12 cellular contexts compared by ENCODE assay signal in the genomic region with DNA sequence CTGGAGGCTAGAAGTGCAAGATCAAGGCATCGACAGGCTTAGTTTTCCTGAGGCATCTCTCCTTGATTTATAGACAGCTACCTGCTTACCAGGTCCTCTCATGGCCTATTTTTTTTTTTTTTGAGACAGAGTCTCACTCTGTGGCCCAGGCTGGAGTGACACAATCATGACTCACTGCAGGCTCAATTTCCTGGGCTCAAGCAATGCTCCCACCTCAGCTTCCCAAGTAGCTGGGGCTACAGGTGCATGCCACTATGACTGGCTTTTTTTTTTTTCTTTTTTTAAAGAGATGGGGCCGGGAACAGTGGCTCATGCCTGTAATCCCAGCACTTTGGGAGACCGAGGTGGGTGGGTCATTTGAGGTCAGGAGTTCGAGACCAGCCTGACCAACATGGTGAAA. TPM values are rescaled to one million over a fixed set of nuclear protein-coding genes. Genes with fewer than 3 reads are reported as not detected.
"Had no signal": no experiment of that assay in that cellular context is flagged by ENCODE, and none has a peak within 500 bp of the region (broad histone marks: within the 10 kb centered on the region; RNA-seq: fewer than 3 reads in every experiment).

No MANE protein-coding gene starts in this region.

RNA-seq across cellular contexts. Expression of a gene that starts 10.8 kb away (rescaled TPM):
- total RNA-seq: colonic mucosa; left ventricle myocardium inferior; lower lobe of right lung; natural killer cell treated with Interleukin-12 subunit alpha and Interleukin-12 subunit beta and Interleukin-15 and Interleukin-18, amount 100 ng/mL, for 72 hours; thoracic aorta; transverse colon; ureter had no signal
- polyA plus RNA-seq: heart left ventricle, ovary, right cardiac atrium, small intestine, stomach had no signal
